ENCODE assay signal across 28 cellular contexts in the genomic region with DNA sequence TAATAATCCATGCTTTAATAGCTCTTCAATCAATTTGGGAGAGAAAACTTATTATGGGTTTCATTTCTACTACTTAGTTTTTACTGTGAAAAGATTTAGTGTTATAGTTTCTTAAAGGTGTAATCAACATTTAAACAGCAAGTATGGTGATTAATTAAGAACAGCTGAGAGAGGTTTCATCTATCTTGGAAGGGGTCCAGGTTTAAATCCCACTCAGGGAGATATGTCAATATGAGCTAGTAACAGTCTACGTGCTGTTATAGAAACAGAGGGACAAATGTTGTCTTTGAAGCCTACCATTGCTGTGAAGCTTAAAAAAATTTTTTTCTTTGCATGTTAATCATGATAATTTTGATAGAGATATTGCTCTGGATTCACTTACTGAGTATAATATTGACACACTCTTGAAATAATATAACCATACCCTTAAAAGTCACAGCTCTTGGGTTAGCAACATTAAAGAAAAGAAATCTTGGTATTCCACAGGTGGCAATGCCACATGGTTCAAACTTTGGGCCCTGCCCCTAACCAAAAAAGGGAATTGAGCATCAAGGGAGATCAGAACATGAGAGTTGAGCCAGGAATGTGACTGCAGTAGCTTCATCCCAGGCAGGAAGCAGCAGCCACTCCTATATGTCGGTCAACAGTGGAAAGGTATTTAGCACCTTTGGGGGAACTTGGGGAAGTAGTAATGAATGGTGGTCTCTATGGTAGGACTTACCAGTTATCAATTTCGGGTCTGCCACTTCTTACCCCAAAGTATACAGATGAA.
DNase-seq lines count a peak whose midpoint lies in the region; ATAC-seq and TF ChIP-seq lines count a peak whose summit lies in the region.
"Had no signal": no experiment of that assay in that cellular context is flagged by ENCODE, and none has a peak within 500 bp of the region (broad histone marks: within the 10 kb centered on the region; RNA-seq: fewer than 3 reads in every experiment).

No MANE protein-coding gene starts in this region.

- no peak overlapping the region for H3K4me3 ChIP-seq in epithelial cell of esophagus (ENCODE audit: low read length)
- H3K4me3 ChIP-seq: SJSA1, suprapubic skin, upper lobe of left lung had no signal

- no peak for TF ChIP-seq CTCF in epithelial cell of esophagus (IDR thresholded peaks at IDR 0.05; ENCODE audit: insufficient read depth, low read depth, low read length, missing control alignments)

- DNase-seq in NCI-H82 (lab: John Stamatoyannopoulos, UW) (peak; percentile 44), NCI-H82 treated with DMSO at 0.1 percent for 48 hours (lab: John Stamatoyannopoulos, UW; ENCODE audit: unreplicated experiment) (no peak), NCI-H2029 treated with DMSO at 0.1 percent for 48 hours (lab: John Stamatoyannopoulos, UW) (peak; percentile 29), epithelial cell of esophagus (ENCODE audit: low read depth) (peak; percentile 38), cerebellum (ENCODE audit: low spot score) (no peak), NCI-H2171 (lab: John Stamatoyannopoulos, UW) (no peak)
- DNase-seq: activated CD4-positive, alpha-beta T cell treated with anti-CD3 and anti-CD28 coated beads, Interleukin-2, amount 50 U/mL, for 1 hour; activated gamma-delta T cell treated with Interleukin-2 at 50 U/mL for 16 hours; activated naive CD8-positive, alpha-beta T cell treated with anti-CD3 and anti-CD28 coated beads, Interleukin-2, amount 50 U/mL, for 24 hours; activated T-cell treated with anti-CD3 and anti-CD28 coated beads, Interleukin-2, amount 50 U/mL, for 48 hours; C1 segment of cervical spinal cord; Caco-2; caudate nucleus; cortex of kidney; effector memory CD4-positive, alpha-beta T cell; erythroblast; glutamatergic neuron; kidney; naive B cell; NCI-H1436; NCI-H526; right cardiac atrium; stimulated activated CD4-positive, alpha-beta T cell treated with anti-CD3 and anti-CD28 coated beads, Interleukin-1b, Interleukin-23, amount 100 ng/mL, for 48 hours; stimulated activated naive CD4-positive, alpha-beta T cell treated with Interleukin-2 at 50 U/mL for 16 hours; upper lobe of left lung had no signal

- no peak for ATAC-seq in GM19328 (IDR thresholded peaks at IDR 0.05; ENCODE audit: unreplicated experiment)
- ATAC-seq: activated naive CD8-positive, alpha-beta T cell treated with anti-CD3 and anti-CD28 coated beads, Interleukin-2, amount 50 U/mL, for 24 hours; right cardiac atrium had no signal

Comparison
In these comparisons a context has a peak if more than half of its experiments do, and no peak if none do; other contexts are left out.
1. DNase-seq: peak in NCI-H82 (single experiment), NCI-H2029 treated with DMSO at 0.1 percent for 48 hours (single experiment) and epithelial cell of esophagus (single experiment); none in NCI-H82 treated with DMSO at 0.1 percent for 48 hours (single experiment), cerebellum (single experiment) and NCI-H2171 (single experiment).